18 cellular contexts compared by ENCODE assay signal in genomic region chr16:7422489-7422888, GRCh38.
A peak's percentile ranks its signal among the peaks of the same experiment; 100 is the strongest.
DNase-seq lines count a peak whose midpoint lies in the region; ATAC-seq and TF ChIP-seq lines count a peak whose summit lies in the region.
"Had no signal": no experiment of that assay in that cellular context is flagged by ENCODE, and none has a peak within 500 bp of the region (broad histone marks: within the 10 kb centered on the region; RNA-seq: fewer than 3 reads in every experiment).

No MANE protein-coding gene starts in this region.

- H3K27me3 Mint-ChIP-seq in progenitor cell of endocrine pancreas (peaks cover 14% of the 10 kb centered on the region), chondrocyte (ENCODE audit: low read depth) (no peaks in the 10 kb centered on the region)
- H3K27me3 Mint-ChIP-seq: B cell; CD4-positive, CD25-positive, alpha-beta regulatory T cell had no signal

- TF ChIP-seq CTCF in progenitor cell of endocrine pancreas (IDR thresholded peaks at IDR 0.05; ENCODE audit: unreplicated experiment) (no peak), chondrocyte (IDR thresholded peaks at IDR 0.05) (no peak)

- H3K27ac ChIP-seq in angular gyrus (ENCODE audit: low read depth, low read length): peak overlapping the region; percentile 10
- H3K27ac ChIP-seq: 22Rv1, BLaER1, C4-2B had no signal

- H3K27ac Mint-ChIP-seq in progenitor cell of endocrine pancreas: peak overlapping the region; percentile 10
- no peak overlapping the region for H3K27ac Mint-ChIP-seq in chondrocyte (ENCODE audit: unreplicated experiment)
- H3K27ac Mint-ChIP-seq: B cell; CD4-positive, CD25-positive, alpha-beta regulatory T cell; CD8-positive, alpha-beta T cell; HFFc6 had no signal

- H3K4me3 Mint-ChIP-seq in progenitor cell of endocrine pancreas (ENCODE audit: low read depth) (no peak overlapping the region), chondrocyte (ENCODE audit: unreplicated experiment) (no peak overlapping the region)
- H3K4me3 Mint-ChIP-seq: B cell; CD4-positive, CD25-positive, alpha-beta regulatory T cell; CD8-positive, alpha-beta T cell; HFFc6 had no signal

- peaks cover 8% of the 10 kb centered on the region for H3K4me1 Mint-ChIP-seq in progenitor cell of endocrine pancreas (ENCODE audit: low read depth)
- no peaks in the 10 kb centered on the region for H3K4me1 Mint-ChIP-seq in chondrocyte (ENCODE audit: low read depth)
- H3K4me1 Mint-ChIP-seq: B cell; CD4-positive, CD25-positive, alpha-beta regulatory T cell had no signal

- H3K9me3 Mint-ChIP-seq in progenitor cell of endocrine pancreas (ENCODE audit: low read depth) (no peaks in the 10 kb centered on the region), chondrocyte (ENCODE audit: low read depth) (peaks cover 16% of the 10 kb centered on the region)

- H3K36me3 Mint-ChIP-seq in progenitor cell of endocrine pancreas (ENCODE audit: insufficient read depth): no peaks in the 10 kb centered on the region
- no peaks in the 10 kb centered on the region for H3K36me3 Mint-ChIP-seq in chondrocyte (ENCODE audit: low read depth)
- H3K36me3 Mint-ChIP-seq: CD4-positive, CD25-positive, alpha-beta regulatory T cell; CD8-positive, alpha-beta T cell had no signal

- ATAC-seq in HG02798 (IDR thresholded peaks at IDR 0.05; ENCODE audit: poor library complexity, unreplicated experiment): no peak
- ATAC-seq: CD8-positive, alpha-beta T cell had no signal

- peak; percentile 6 for DNase-seq in Daoy (ENCODE audit: low read depth)
- no peak for DNase-seq in progenitor cell of endocrine pancreas (ENCODE audit: low spot score, unreplicated experiment)
- no peak for DNase-seq in cerebellum (ENCODE audit: low spot score)
- no peak for DNase-seq in chondrocyte (ENCODE audit: low spot score)
- DNase-seq: Caco-2; CD4-positive, CD25-positive, alpha-beta regulatory T cell; CD8-positive, alpha-beta T cell; DMS153; DMS79; GF-D8; GOT3; HFFc6 had no signal
